ENCODE assay signal across 1 cellular context in the genomic region with DNA sequence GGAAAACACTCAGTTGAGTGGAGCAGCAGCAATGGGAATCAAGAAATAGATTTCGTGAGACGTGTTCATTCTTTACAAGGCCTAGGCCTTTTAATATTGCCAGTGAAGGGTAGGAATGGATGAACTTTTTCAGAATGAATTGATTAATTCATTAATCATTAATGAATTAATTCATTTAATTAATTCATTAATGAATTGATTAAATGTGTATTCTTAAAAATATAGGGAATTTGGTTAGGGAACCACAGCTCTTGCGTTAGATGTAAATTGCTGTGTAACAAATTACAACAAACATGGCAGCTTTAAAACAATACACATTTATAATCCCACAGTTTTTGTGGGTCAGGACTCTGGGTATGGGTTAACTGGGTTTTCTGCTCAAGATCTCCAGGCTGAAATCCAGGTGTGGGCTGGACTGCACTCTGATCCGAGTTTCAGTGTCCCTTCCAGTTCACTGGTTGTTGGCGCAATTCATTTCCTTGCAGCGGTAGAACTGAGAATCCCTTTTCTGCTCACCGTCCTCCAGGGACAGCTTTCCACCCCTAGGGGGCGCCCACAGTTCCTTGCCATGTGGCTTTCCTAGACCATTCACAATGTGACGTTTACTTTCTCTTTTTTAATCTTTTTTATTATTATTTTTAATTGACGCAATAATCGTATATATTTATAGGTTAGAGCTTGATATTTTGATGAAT.
TF ChIP-seq lines count a peak whose summit lies in the region.

No MANE protein-coding gene starts in this region.

TF ChIP-seq in endothelial cell of umbilical vein, 7 proteins besides CTCF, POLR2A, EP300 and RAD21:
- TF ChIP-seq JUN (IDR thresholded peaks at IDR 0.05; ENCODE audit: borderline replicate concordance, insufficient read depth, insufficient read length, low read depth) (no peak), GATA2 (IDR thresholded peaks at IDR 0.05; ENCODE audit: insufficient read depth, insufficient read length, low read depth, low read length) (no peak), MYC (IDR thresholded peaks at IDR 0.05; ENCODE audit: low read depth, low read length) (no peak), FOS (IDR thresholded peaks at IDR 0.05; ENCODE audit: borderline replicate concordance, insufficient read depth, low read length) (no peak), POLR2AphosphoS5 (IDR thresholded peaks at IDR 0.05; ENCODE audit: insufficient read depth, low read depth, low read length) (no peak), MAX (IDR thresholded peaks at IDR 0.05; ENCODE audit: insufficient read depth, insufficient read length) (no peak), EZH2 (IDR thresholded peaks at IDR 0.05; ENCODE audit: borderline replicate concordance, low read depth, low read length, severe bottlenecking) (no peak)
